In the genomic region with DNA sequence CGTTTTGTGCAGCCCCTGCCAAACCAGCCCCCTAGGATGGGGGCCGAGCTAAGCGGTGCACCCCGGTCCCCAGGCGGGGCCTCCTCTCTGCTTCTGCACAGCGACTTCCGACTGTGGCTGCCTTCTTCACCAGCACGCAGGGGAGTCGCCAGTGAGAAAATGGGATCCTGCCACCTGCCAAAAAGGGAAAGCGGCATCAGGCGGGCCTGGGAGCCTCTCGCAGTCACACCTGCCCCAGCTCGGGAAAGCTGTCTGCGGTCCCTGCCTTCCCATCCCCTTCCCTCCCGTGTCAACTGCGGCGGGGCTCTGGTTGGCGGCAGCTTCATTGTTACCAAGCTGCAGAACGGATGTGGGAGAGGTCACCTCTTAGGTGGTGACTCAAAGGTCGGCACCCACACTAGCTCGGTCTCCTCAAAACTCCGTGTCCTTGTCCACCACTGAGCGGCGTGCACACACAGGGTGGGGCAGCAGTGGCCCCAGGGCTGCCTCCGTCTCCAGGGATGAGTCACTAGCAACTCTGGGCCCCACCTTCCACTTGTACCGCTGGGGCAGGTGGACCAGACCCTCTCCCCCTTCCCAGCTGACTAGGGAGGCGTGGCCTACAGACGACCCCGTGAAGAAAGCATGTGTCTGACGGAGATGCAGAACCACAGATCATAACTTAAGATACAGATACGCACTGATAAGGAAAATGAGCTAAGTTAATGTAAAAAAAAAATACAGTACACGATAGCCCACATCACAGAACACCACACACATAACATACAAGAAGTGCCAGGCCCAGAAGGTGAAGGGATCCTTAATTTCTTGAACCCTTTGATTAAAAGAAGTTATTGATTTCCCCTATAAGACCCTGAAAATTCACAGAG, we compare ENCODE assay signal across 13 cellular contexts. TPM values are rescaled to one million over a fixed set of nuclear protein-coding genes. Genes with fewer than 3 reads are reported as not detected.
DNase-seq lines count a peak whose midpoint lies in the region; ATAC-seq and TF ChIP-seq lines count a peak whose summit lies in the region.
"Had no signal": no experiment of that assay in that cellular context is flagged by ENCODE, and none has a peak within 500 bp of the region (broad histone marks: within the 10 kb centered on the region; RNA-seq: fewer than 3 reads in every experiment).

No MANE protein-coding gene starts in this region.

- H3K79me2 ChIP-seq in PC-9 (ENCODE audit: low read depth): peaks cover 28% of the 10 kb centered on the region

- no TSS peak for BruUV-seq in PC-9 (replicated peaks; lab: Mats Ljungman, UMichigan)

- ATAC-seq in HG02642 (IDR thresholded peaks at IDR 0.05; ENCODE audit: poor library complexity, unreplicated experiment): no peak

- no peaks in the 10 kb centered on the region for H3K27me3 Mint-ChIP-seq in activated CD4-positive, alpha-beta T cell treated with anti-CD3 and anti-CD28 coated beads, Interleukin-2, amount 10 ng/mL, durations not matched to agents 7 days and 5 days

- H3K36me3 Mint-ChIP-seq in activated CD4-positive, alpha-beta T cell treated with anti-CD3 and anti-CD28 coated beads, Interleukin-2, amount 10 ng/mL, durations not matched to agents 7 days and 5 days (ENCODE audit: low read depth): peaks cover 29% of the 10 kb centered on the region

- no peak overlapping the region for H3K4me3 ChIP-seq in PC-9
- H3K4me3 ChIP-seq in esophagus (ENCODE audit: low read depth in 1 of 2, low read length in 2 of 2): no peak overlapping the region
- H3K4me3 ChIP-seq in spleen: no peak overlapping the region
- H3K4me3 ChIP-seq in lower leg skin (ENCODE audit: low read depth, poor library complexity, severe bottlenecking): no peak overlapping the region

- WGBS in esophagus, 2 donors: 78 to 83% methylated on average over 32 of the region's 32 CpGs
- WGBS in spleen, 5 donors: 85 to 91% (median 86%) methylated on average over 31 to 32 of the region's 32 CpGs
- 78% methylated on average over 27 to 30 of the region's 32 CpGs for WGBS in lower leg skin, 2 donors

- no peak for DNase-seq in activated CD4-positive, alpha-beta T cell treated with anti-CD3 and anti-CD28 coated beads, Interleukin-2, amount 10 ng/mL, durations not matched to agents 7 days and 5 days
- DNase-seq in activated CD4-positive, alpha-beta T cell treated with anti-CD3 and anti-CD28 coated beads for 4 hours: no peak
- DNase-seq in PC-9: peak; percentile 91 to 97
- peak; percentile 79 for DNase-seq in spleen
- no peak for DNase-seq in NCI-H1930 (lab: John Stamatoyannopoulos, UW)
- no peak for DNase-seq in lower leg skin (ENCODE audit: low spot score in 2 of 2)
- DNase-seq: activated CD8-positive, alpha-beta memory T cell treated with anti-CD3 and anti-CD28 coated beads, Interleukin-2, amount 50 U/mL, for 48 hours; aorta; kidney glomerular epithelial cell; NCI-H2081; SHP77 treated with DMSO at 0.1 percent for 48 hours had no signal

- peaks cover 33% of the 10 kb centered on the region for H3K4me1 Mint-ChIP-seq in activated CD4-positive, alpha-beta T cell treated with anti-CD3 and anti-CD28 coated beads, Interleukin-2, amount 10 ng/mL, durations not matched to agents 7 days and 5 days

- H3K27ac ChIP-seq in PC-9 (peak overlapping the region; percentile 59), esophagus (ENCODE audit: low read depth in 2 of 2, low read length in 1 of 2) (peak overlapping the region; percentile 60 to 84), spleen (no peak overlapping the region)

- TF ChIP-seq CTCF in PC-9 (conservative IDR thresholded peaks at IDR 0.05): no peak
- no peak for TF ChIP-seq CTCF in spleen (IDR thresholded peaks at IDR 0.05 in 8 of 11, conservative IDR thresholded peaks at IDR 0.05 in 3 of 11)
- TF ChIP-seq CTCF in lower leg skin (IDR thresholded peaks at IDR 0.05): no peak

- H3K9me3 ChIP-seq in PC-9 (ENCODE audit: insufficient read depth, low read depth): no peaks in the 10 kb centered on the region
- no peaks in the 10 kb centered on the region for H3K9me3 ChIP-seq in esophagus (ENCODE audit: control insufficient read depth in 2 of 2, insufficient read depth in 1 of 2, low read depth in 1 of 2, low read length in 1 of 2)
- no peaks in the 10 kb centered on the region for H3K9me3 ChIP-seq in spleen

- H4K20me1 ChIP-seq in PC-9 (ENCODE audit: insufficient read depth): peaks cover 4% of the 10 kb centered on the region; the same call in 1 of the 2 replicates

- no peak overlapping the region for H3K4me3 Mint-ChIP-seq in activated CD4-positive, alpha-beta T cell treated with anti-CD3 and anti-CD28 coated beads, Interleukin-2, amount 10 ng/mL, durations not matched to agents 7 days and 5 days

- H3K4me1 ChIP-seq in PC-9 (replicated peaks; ENCODE audit: insufficient read depth): peaks cover 36% of the 10 kb centered on the region
- H3K4me1 ChIP-seq in esophagus (ENCODE audit: control insufficient read depth in 2 of 2, insufficient read depth in 2 of 2, low read length in 1 of 2): peaks cover 9 to 24% of the 10 kb centered on the region in 2 donors
- H3K4me1 ChIP-seq in spleen: peaks cover 20 to 61% (median 41%) of the 10 kb centered on the region in 6 donors

- H3K9me2 ChIP-seq in PC-9 (ENCODE audit: insufficient read depth): no peaks in the 10 kb centered on the region

- intact Hi-C loops in PC-9 (cut with micrococcal nuclease; ENCODE audit: unreplicated experiment) (loop anchor here (1.0 to 2.0 kb wide), 4 partner anchors 14 to 110 kb away; a partner anchor contains a TSS), spleen (cut with DNase I; ENCODE audit: low total_unique reads) (no loop called here), lower leg skin (cut with DNase I; ENCODE audit: low total_unique reads) (no loop called here)

- peak overlapping the region; percentile 63 for H3K4me2 ChIP-seq in PC-9

- no peaks in the 10 kb centered on the region for H3K27me3 ChIP-seq in PC-9 (ENCODE audit: insufficient read depth, low read depth)
- H3K27me3 ChIP-seq in esophagus (ENCODE audit: control insufficient read depth in 1 of 2, insufficient read depth in 2 of 2, low read length in 2 of 2): no peaks in the 10 kb centered on the region
- H3K27me3 ChIP-seq in spleen (replicated peaks in 1 of 7): no peaks in the 10 kb centered on the region

- CTCF ChIA-PET in activated CD4-positive, alpha-beta T cell treated with anti-CD3 and anti-CD28 coated beads, Interleukin-2, amount 10 ng/mL, durations not matched to agents 7 days and 5 days (lab: Charles Lee): interaction anchor here (1.1 to 3.7 kb wide), 3 partner anchors 14 to 73 kb away, joined by 3 to 15 read pairs (median 5); a partner anchor contains a TSS
- CTCF ChIA-PET in PC-9 (lab: Charles Lee): interaction anchor here (0.6 to 1.3 kb wide), 4 partner anchors 10 to 355 kb away, joined by 3 to 6 read pairs (median 3); no protein-coding TSS in a partner anchor

- POLR2A ChIA-PET in activated CD4-positive, alpha-beta T cell treated with anti-CD3 and anti-CD28 coated beads, Interleukin-2, amount 10 ng/mL, durations not matched to agents 7 days and 5 days (lab: Charles Lee): no interaction called here
- POLR2A ChIA-PET in PC-9 (lab: Charles Lee; ENCODE audit: unreplicated experiment): interaction anchor here (0.5 to 0.7 kb wide), 3 partner anchors 11 to 394 kb away, joined by 3 to 27 read pairs (median 14); no protein-coding TSS in a partner anchor

- H3K36me3 ChIP-seq in PC-9 (ENCODE audit: low read depth) (no peaks in the 10 kb centered on the region; the same call in 1 of the 2 replicates), esophagus (ENCODE audit: control insufficient read depth in 2 of 2, insufficient read depth in 2 of 2, low read length in 1 of 2) (peaks cover 0 to 56% of the 10 kb centered on the region in 2 donors), spleen (peaks cover 2 to 61% (median 44%) of the 10 kb centered on the region in 6 donors)

- no peak for TF ChIP-seq POLR2A in spleen (IDR thresholded peaks at IDR 0.05)
- no peak for TF ChIP-seq POLR2A in lower leg skin (IDR thresholded peaks at IDR 0.05)

- H2AFZ ChIP-seq in PC-9: no peak overlapping the region

- peaks cover 46% of the 10 kb centered on the region for H3F3A ChIP-seq in PC-9 (ENCODE audit: insufficient read depth, low read depth)

- peak overlapping the region; percentile 9 for H3K27ac Mint-ChIP-seq in activated CD4-positive, alpha-beta T cell treated with anti-CD3 and anti-CD28 coated beads, Interleukin-2, amount 10 ng/mL, durations not matched to agents 7 days and 5 days

- H3K9me3 Mint-ChIP-seq in activated CD4-positive, alpha-beta T cell treated with anti-CD3 and anti-CD28 coated beads, Interleukin-2, amount 10 ng/mL, durations not matched to agents 7 days and 5 days: no peaks in the 10 kb centered on the region

RNA-seq across cellular contexts. Expression of a gene that starts 1.5 kb away (rescaled TPM):
- total RNA-seq in activated CD4-positive, alpha-beta T cell treated with anti-CD3 and anti-CD28 coated beads, Interleukin-2, amount 10 ng/mL, durations not matched to agents 7 days and 5 days: 10 to 100 TPM; 37.6 to 39.0 TPM
- total RNA-seq in PC-9 (2021) (54.7 and 82.2 TPM in 2 replicates), spleen (10 to 100 TPM; 12.5 to 25.5 (median 14.6) TPM), lower leg skin (10 to 100 TPM; 16.2 to 37.0 (median 25.3) TPM)
- polyA plus RNA-seq in esophagus (10 to 100 TPM; 23.1 to 46.5 TPM), spleen (10 to 100 TPM; 16.1 to 22.7 (median 19.4) TPM)

RNA-seq across cellular contexts. Expression of a gene that starts 5.3 kb away (rescaled TPM):
- 10 to 100 TPM; 55.6 to 71.2 TPM for total RNA-seq in activated CD4-positive, alpha-beta T cell treated with anti-CD3 and anti-CD28 coated beads, Interleukin-2, amount 10 ng/mL, durations not matched to agents 7 days and 5 days
- total RNA-seq in PC-9 (2021) (78.3 and 98.5 TPM in 2 replicates), spleen (10 to 100 TPM; 34.5 to 53.1 (median 37.5) TPM), lower leg skin (10 to 100 TPM; 32.0 to 44.6 (median 38.0) TPM)
- polyA plus RNA-seq in esophagus (10 to 100 TPM; 64.9 to 84.0 TPM), spleen (10 to 100 TPM; 28.5 to 54.5 (median 54.2) TPM)

RNA-seq across cellular contexts. Expression of a gene that starts 10.6 kb away (rescaled TPM):
- total RNA-seq in activated CD4-positive, alpha-beta T cell treated with anti-CD3 and anti-CD28 coated beads, Interleukin-2, amount 10 ng/mL, durations not matched to agents 7 days and 5 days: under 1 TPM; 0.48 to 0.69 TPM
- 0.83 and 1.1 TPM in 2 replicates for total RNA-seq in PC-9 (2021)
- under 1 TPM; 0.33 to 0.49 TPM for polyA plus RNA-seq in esophagus
- total RNA-seq in spleen: 1 to 10 TPM in 3 of 7 donors, under 1 TPM in 3, not detected in 1; 0.23 to 2.9 (median 0.74) TPM
- 1 to 10 TPM; 2.2 to 4.8 (median 3.0) TPM for polyA plus RNA-seq in spleen
- total RNA-seq in lower leg skin: 1 to 10 TPM in 2 of 4 donors, under 1 TPM in 1, not detected in 1; 0.71 to 3.3 (median 2.0) TPM

RNA-seq across cellular contexts. Expression of a gene that starts 14.9 kb away (rescaled TPM):
- 10 to 100 TPM; 15.8 to 20.2 TPM for total RNA-seq in activated CD4-positive, alpha-beta T cell treated with anti-CD3 and anti-CD28 coated beads, Interleukin-2, amount 10 ng/mL, durations not matched to agents 7 days and 5 days
- total RNA-seq in PC-9 (2021) (79.5 and 85.9 TPM in 2 replicates), spleen (10 to 100 TPM; 22.3 to 41.4 (median 24.2) TPM), lower leg skin (10 to 100 TPM; 17.4 to 23.2 (median 19.7) TPM)
- polyA plus RNA-seq in esophagus (10 to 100 TPM; 10.3 to 11.9 TPM), spleen (10 to 100 TPM in 1 of 3 donors, 1 to 10 TPM in 2; 3.2 to 14.2 (median 3.7) TPM)

RNA-seq across cellular contexts. Expression of a gene that starts 21.2 kb away (rescaled TPM):
- total RNA-seq in activated CD4-positive, alpha-beta T cell treated with anti-CD3 and anti-CD28 coated beads, Interleukin-2, amount 10 ng/mL, durations not matched to agents 7 days and 5 days: 10 to 100 TPM; 83.2 to 96.8 TPM
- total RNA-seq in PC-9 (2021) (187 and 256 TPM in 2 replicates), spleen (10 to 100 TPM; 52.9 to 99.4 (median 54.9) TPM), lower leg skin (100 to 1,000 TPM in 2 of 4 donors, 10 to 100 TPM in 2; 92.3 to 152 (median 107) TPM)
- polyA plus RNA-seq in esophagus (100 to 1,000 TPM; 127 to 187 TPM), spleen (100 to 1,000 TPM; 113 to 184 (median 179) TPM)

Comparison
In these comparisons a context has a peak if more than half of its experiments do, and no peak if none do; other contexts are left out.
1. DNase-seq: peak in PC-9 (2 of 2) and spleen (single experiment); none in activated CD4-positive, alpha-beta T cell treated with anti-CD3 and anti-CD28 coated beads, Interleukin-2, amount 10 ng/mL, durations not matched to agents 7 days and 5 days (single experiment), activated CD4-positive, alpha-beta T cell treated with anti-CD3 and anti-CD28 coated beads for 4 hours (0 of 2), NCI-H1930 (0 of 2) and lower leg skin (0 of 2).
2. H3K27ac ChIP-seq: peak in PC-9 (single experiment) and esophagus (2 of 2); none in spleen (0 of 8).